9 cellular contexts compared by ENCODE assay signal in genomic region chr19:2478324-2478755, GRCh38. TPM values are rescaled to one million over a fixed set of nuclear protein-coding genes. Genes with fewer than 3 reads are reported as not detected.
DNase-seq lines count a peak whose midpoint lies in the region; ATAC-seq, FAIRE-seq and TF ChIP-seq lines count a peak whose summit lies in the region.
"Had no signal": no experiment of that assay in that cellular context is flagged by ENCODE, and none has a peak within 500 bp of the region (broad histone marks: within the 10 kb centered on the region; RNA-seq: fewer than 3 reads in every experiment).

No MANE protein-coding gene starts in this region.

- H4K8ac ChIP-seq in H1 (ENCODE audit: extremely low read depth, insufficient read depth, low read length): no peak overlapping the region; the same call in 1 of the 2 replicates

- H4K20me1 ChIP-seq in MM.1S (ENCODE audit: insufficient read depth, low read length) (peaks cover 17% of the 10 kb centered on the region), H1 (replicated peaks in 1 of 2; ENCODE audit: control insufficient read depth in 1 of 2, insufficient read depth in 2 of 2, low read length in 2 of 2) (peaks cover 12% of the 10 kb centered on the region in 2 experiments)

- peaks cover 27% of the 10 kb centered on the region for H3K4me1 Mint-ChIP-seq in activated CD4-positive, alpha-beta T cell treated with anti-CD3 and anti-CD28 coated beads, Interleukin-2, amount 10 ng/mL, durations not matched to agents 24 days and 14 days
- H3K4me1 Mint-ChIP-seq in mesothelial cell of epicardium: peaks cover 20% of the 10 kb centered on the region

- H3K79me1 ChIP-seq in H1 (ENCODE audit: low read depth, low read length): peaks cover 4% of the 10 kb centered on the region; the same call in 1 of the 2 replicates

- TF ChIP-seq CTCF in MM.1S (IDR thresholded peaks at IDR 0.05; ENCODE audit: low read length) (peak; percentile 27), H1 (IDR thresholded peaks at IDR 0.05; ENCODE audit: control extremely low read depth in 1 of 3, insufficient read depth in 1 of 3, low read depth in 1 of 3, low read length in 3 of 3) (peak in 1 of 3 experiments; percentile 9; a peak in 1 of 4 replicates), mesothelial cell of epicardium (IDR thresholded peaks at IDR 0.05; ENCODE audit: unreplicated experiment) (no peak)

- no peak overlapping the region for H4K91ac ChIP-seq in H1 (replicated peaks; ENCODE audit: insufficient read length, low read length)

- CTCF ChIA-PET in H1 (lab: Charles Lee; ENCODE audit: partially characterized antibody): interaction anchor here (0.5 to 8.0 kb wide), 19 partner anchors 14 to 1519 kb away, joined by 3 to 96 read pairs (median 4); no protein-coding TSS in a partner anchor

- H3K23me2 ChIP-seq in H1 (ENCODE audit: low read depth, low read length): peaks cover 22% of the 10 kb centered on the region; the same call in 1 of the 2 replicates

- H2AFZ ChIP-seq in MM.1S (ENCODE audit: low read length) (no peak overlapping the region), H1 (ENCODE audit: low read length) (no peak overlapping the region)

- no peak; a peak in 1 of 4 replicates for TF ChIP-seq RAD21 in H1 (IDR thresholded peaks at IDR 0.05 in 1 of 2, conservative IDR thresholded peaks at IDR 0.05 in 1 of 2; ENCODE audit: low read depth in 2 of 2, low read length in 2 of 2)

- H3K4me3 Mint-ChIP-seq in activated CD4-positive, alpha-beta T cell treated with anti-CD3 and anti-CD28 coated beads, Interleukin-2, amount 10 ng/mL, durations not matched to agents 24 days and 14 days: peak overlapping the region; percentile 100
- peak overlapping the region; percentile 95 for H3K4me3 Mint-ChIP-seq in mesothelial cell of epicardium

- no peak overlapping the region for H4K5ac ChIP-seq in H1 (ENCODE audit: insufficient read length, low read depth, low read length)

- intact Hi-C loops in activated CD4-positive, alpha-beta T cell treated with anti-CD3 and anti-CD28 coated beads, Interleukin-2, amount 10 ng/mL, durations not matched to agents 24 days and 14 days (cut with micrococcal nuclease): loop anchor here (2.0 kb wide), 1 partner anchor 74 kb away; no protein-coding TSS in a partner anchor

- peak overlapping the region; percentile 99 for H3K4me2 ChIP-seq in MM.1S (ENCODE audit: low read depth, low read length)
- peak overlapping the region; percentile 87 to 94 for H3K4me2 ChIP-seq in H1 (ENCODE audit: insufficient read depth in 1 of 2, low read depth in 2 of 2, low read length in 2 of 2)

- ATAC-seq in HG03354 (IDR thresholded peaks at IDR 0.05; ENCODE audit: poor library complexity, severe bottlenecking, unreplicated experiment) (no peak), HG03469 (IDR thresholded peaks at IDR 0.05; ENCODE audit: unreplicated experiment) (no peak)

- DNase-seq in DMS 273 treated with DMSO at 0.1 percent for 48 hours (lab: John Stamatoyannopoulos, UW) (peak; percentile 58), MM.1S (peak; percentile 66), H1 (ENCODE audit: low read depth in 1 of 2, low spot score in 2 of 2) (peak in 1 of 2 experiments; percentile 72), mesothelial cell of epicardium (ENCODE audit: low spot score in 2 of 2, unreplicated experiment in 2 of 2) (peak in 1 of 2 experiments; percentile 64), superior temporal gyrus (ENCODE audit: extremely low spot score) (peak; percentile 16)
- DNase-seq in activated CD4-positive, alpha-beta T cell treated with anti-CD3 and anti-CD28 coated beads, Interleukin-2, amount 10 ng/mL, durations not matched to agents 24 days and 14 days: peak; percentile 85

- H3K4me1 ChIP-seq in MM.1S (ENCODE audit: low read length): peaks cover 14% of the 10 kb centered on the region
- peaks cover 0 to 14% (median 13%) of the 10 kb centered on the region in 4 experiments; a peak in 6 of 7 replicates for H3K4me1 ChIP-seq in H1 (replicated peaks in 1 of 4; ENCODE audit: control insufficient read depth in 3 of 4, insufficient read depth in 4 of 4, low read length in 3 of 4)

- H2BK120ac ChIP-seq in H1 (replicated peaks; ENCODE audit: low read depth, low read length): no peak overlapping the region

- 2% methylated on average over 18 of the region's 18 CpGs; no CpG with 5 or more reads in 1 of the 2 experiments for WGBS in H1 (ENCODE audit: extremely low coverage in 1 of 2, insufficient coverage in 1 of 2, insufficient read length in 1 of 2, insufficient replicate concordance in 2 of 2, low coverage in 1 of 2, low lambda C conversion rate in 2 of 2, missing lambda C conversion rate in 1 of 2), 2 experiments

- H3K18ac ChIP-seq in H1 (ENCODE audit: extremely low read depth, low read length): no peak overlapping the region

- no peak for TF ChIP-seq POLR2A in H1 (IDR thresholded peaks at IDR 0.05; ENCODE audit: control extremely low read depth in 1 of 2, low read depth in 2 of 2, low read length in 2 of 2)

- H3K9me3 ChIP-seq in MM.1S (replicated peaks; ENCODE audit: insufficient read depth, low read length) (no peaks in the 10 kb centered on the region), H1 (ENCODE audit: insufficient read depth in 2 of 2, low read depth in 1 of 2, low read length in 1 of 2) (peaks cover 0 to 4% of the 10 kb centered on the region in 2 experiments; a peak in 2 of 4 replicates)

- peaks cover 55% of the 10 kb centered on the region for H3F3A ChIP-seq in MM.1S (ENCODE audit: insufficient read depth, low read length)

- H3K79me2 ChIP-seq in MM.1S (ENCODE audit: low read length) (peaks cover 42% of the 10 kb centered on the region), H1 (ENCODE audit: control insufficient read depth in 1 of 2, insufficient read depth in 2 of 2, low read length in 2 of 2) (peaks cover 0 to 7% of the 10 kb centered on the region in 2 experiments; a peak in 1 of 4 replicates)

- no peak overlapping the region for H3K23ac ChIP-seq in H1 (ENCODE audit: insufficient read length)

- peak overlapping the region; percentile 83 for H3K27ac ChIP-seq in MM.1S (ENCODE audit: low read length)
- no peak overlapping the region for H3K27ac ChIP-seq in H1 (ENCODE audit: low read depth, low read length)

- H2BK20ac ChIP-seq in H1 (ENCODE audit: low read length): no peak overlapping the region

- H3K14ac ChIP-seq in H1 (ENCODE audit: insufficient read length): no peak overlapping the region

- H3K9me2 ChIP-seq in MM.1S (replicated peaks; ENCODE audit: insufficient read depth, low read length): no peaks in the 10 kb centered on the region

- no peak overlapping the region for H2BK15ac ChIP-seq in H1 (ENCODE audit: low read length)

- H3K27ac Mint-ChIP-seq in activated CD4-positive, alpha-beta T cell treated with anti-CD3 and anti-CD28 coated beads, Interleukin-2, amount 10 ng/mL, durations not matched to agents 24 days and 14 days: peak overlapping the region; percentile 96
- H3K27ac Mint-ChIP-seq in mesothelial cell of epicardium: peak overlapping the region; percentile 98

- no peak for TF ChIP-seq EP300 in H1 (IDR thresholded peaks at IDR 0.05; ENCODE audit: borderline replicate concordance in 1 of 2, low read depth in 2 of 2, low read length in 2 of 2)

- H3K9ac ChIP-seq in MM.1S (ENCODE audit: low read length) (peak overlapping the region; percentile 88), H1 (replicated peaks in 1 of 4; ENCODE audit: extremely low read depth in 1 of 4, low read depth in 3 of 4, low read length in 3 of 4) (no peak overlapping the region)

- FAIRE-seq in H1 (lab: Jason Lieb, UNC): no peak
- FAIRE-seq: TTC549 had no signal

- POLR2A ChIA-PET in H1 (lab: Charles Lee; ENCODE audit: partially characterized antibody): interaction anchor here (0.6 to 9.2 kb wide), 26 partner anchors 10 to 1507 kb away, joined by 3 to 216 read pairs (median 4); partner anchors contain the start of genes EEF2 and LMNB2

- H2AK5ac ChIP-seq in H1 (ENCODE audit: low read depth, low read length): no peak overlapping the region

- H2BK5ac ChIP-seq in H1 (ENCODE audit: low read depth, low read length): no peak overlapping the region

- no peaks in the 10 kb centered on the region for H3K27me3 ChIP-seq in MM.1S (replicated peaks; ENCODE audit: insufficient read depth, low read length)
- H3K27me3 ChIP-seq in H1 (replicated peaks in 1 of 4; ENCODE audit: control insufficient read depth in 3 of 4, extremely low read depth in 1 of 4, insufficient read depth in 3 of 4, low read length in 3 of 4): peaks cover 10 to 40% (median 34%) of the 10 kb centered on the region in 4 experiments

- no peak overlapping the region for H3K4ac ChIP-seq in H1 (replicated peaks; ENCODE audit: insufficient read length, low read depth, low read length)

- no peak overlapping the region for H3K56ac ChIP-seq in H1 (replicated peaks; ENCODE audit: insufficient read length, low read depth, low read length)

- H3K4me3 ChIP-seq in MM.1S (ENCODE audit: low read length): peak overlapping the region; percentile 97
- peak overlapping the region; percentile 49 to 81 (median 56) for H3K4me3 ChIP-seq in H1 (ENCODE audit: extremely low read depth in 1 of 4, insufficient read depth in 2 of 4, low read depth in 3 of 4, low read length in 4 of 4)

- H3K36me3 Mint-ChIP-seq in activated CD4-positive, alpha-beta T cell treated with anti-CD3 and anti-CD28 coated beads, Interleukin-2, amount 10 ng/mL, durations not matched to agents 24 days and 14 days (ENCODE audit: low read depth): peaks cover 30% of the 10 kb centered on the region
- H3K36me3 Mint-ChIP-seq in mesothelial cell of epicardium: no peaks in the 10 kb centered on the region

- peaks cover 5% of the 10 kb centered on the region for H3K27me3 Mint-ChIP-seq in activated CD4-positive, alpha-beta T cell treated with anti-CD3 and anti-CD28 coated beads, Interleukin-2, amount 10 ng/mL, durations not matched to agents 24 days and 14 days
- no peaks in the 10 kb centered on the region for H3K27me3 Mint-ChIP-seq in mesothelial cell of epicardium (ENCODE audit: low read depth)

- no peak overlapping the region for H2BK12ac ChIP-seq in H1 (ENCODE audit: low read depth, low read length)

- 0 out of 2 replicates have a peak, but pooled peaks cover 2% of the 10 kb centered on the region for H3K36me3 ChIP-seq in MM.1S (replicated peaks; ENCODE audit: insufficient read depth, low read length)
- peaks cover 0 to 5% (median 0%) of the 10 kb centered on the region in 4 experiments; a peak in 1 of 8 replicates for H3K36me3 ChIP-seq in H1 (ENCODE audit: control insufficient read depth in 2 of 4, insufficient read depth in 4 of 4, low read length in 3 of 4)

- peaks cover 3% of the 10 kb centered on the region for H3K9me3 Mint-ChIP-seq in activated CD4-positive, alpha-beta T cell treated with anti-CD3 and anti-CD28 coated beads, Interleukin-2, amount 10 ng/mL, durations not matched to agents 24 days and 14 days
- peaks cover 4% of the 10 kb centered on the region for H3K9me3 Mint-ChIP-seq in mesothelial cell of epicardium

RNA-seq across cellular contexts. Expression of gene GADD45B, which starts 2.4 kb away (rescaled TPM):
- 101 and 102 TPM in 2 replicates for total RNA-seq in activated CD4-positive, alpha-beta T cell treated with anti-CD3 and anti-CD28 coated beads, Interleukin-2, amount 10 ng/mL, durations not matched to agents 24 days and 14 days
- 11.0 and 11.4 TPM in 2 replicates for total RNA-seq in H1 (2021; fragmentation: NEBNext Ultra II Directional; extraction: Animal tissue kit (Norgen Biotek cat#: 25700))
- polyA plus RNA-seq in H1 (2011; rRNA removed): 7.4 and 12.1 TPM in 2 replicates
- polyA plus RNA-seq in H1 (2011; cell fraction: cytosol; rRNA removed): 12.6 TPM
- 18.4 TPM for polyA plus RNA-seq in H1 (2011; cell fraction: nucleus; rRNA removed)
- polyA plus RNA-seq in H1 (2012, experiment 1 of 2): 4.8 to 6.5 TPM (median 5.8 TPM) in 4 replicates
- polyA plus RNA-seq in H1 (2012, experiment 2 of 2): 5.3 TPM
- 7.8 TPM for polyA plus RNA-seq in H1 (2013, experiment 1 of 2)
- 8.5 TPM for polyA plus RNA-seq in H1 (2013, experiment 2 of 2)
- 7.5 and 8.3 TPM in 2 replicates for polyA minus RNA-seq in H1 (2011; rRNA and poly(A)+ RNA removed)
- 13.9 TPM for polyA minus RNA-seq in H1 (2011; cell fraction: cytosol; rRNA and poly(A)+ RNA removed)
- 47.7 TPM for polyA minus RNA-seq in H1 (2011; cell fraction: nucleus; rRNA and poly(A)+ RNA removed)
- 80.0 to 84.4 TPM (median 84.1 TPM) in 3 replicates for total RNA-seq in mesothelial cell of epicardium

RNA-seq across cellular contexts. Expression of gene LMNB2, which starts 21.6 kb away (rescaled TPM):
- 120 TPM in 2 replicates for total RNA-seq in activated CD4-positive, alpha-beta T cell treated with anti-CD3 and anti-CD28 coated beads, Interleukin-2, amount 10 ng/mL, durations not matched to agents 24 days and 14 days
- 177 and 179 TPM in 2 replicates for total RNA-seq in H1 (2021; fragmentation: NEBNext Ultra II Directional; extraction: Animal tissue kit (Norgen Biotek cat#: 25700))
- 287 and 360 TPM in 2 replicates for polyA plus RNA-seq in H1 (2011; rRNA removed)
- 196 TPM for polyA plus RNA-seq in H1 (2011; cell fraction: cytosol; rRNA removed)
- 187 TPM for polyA plus RNA-seq in H1 (2011; cell fraction: nucleus; rRNA removed)
- polyA plus RNA-seq in H1 (2012, experiment 1 of 2): 154 to 165 TPM (median 162 TPM) in 4 replicates
- polyA plus RNA-seq in H1 (2012, experiment 2 of 2): 174 TPM
- polyA plus RNA-seq in H1 (2013, experiment 1 of 2): 97.9 TPM
- polyA plus RNA-seq in H1 (2013, experiment 2 of 2): 98.3 TPM
- 105 and 122 TPM in 2 replicates for polyA minus RNA-seq in H1 (2011; rRNA and poly(A)+ RNA removed)
- 69.9 TPM for polyA minus RNA-seq in H1 (2011; cell fraction: cytosol; rRNA and poly(A)+ RNA removed)
- polyA minus RNA-seq in H1 (2011; cell fraction: nucleus; rRNA and poly(A)+ RNA removed): 36.0 TPM
- 86.0 to 95.8 TPM (median 89.0 TPM) in 3 replicates for total RNA-seq in mesothelial cell of epicardium

RNA-seq across cellular contexts. Expression of gene TIMM13, which starts 51.0 kb away (rescaled TPM):
- total RNA-seq in activated CD4-positive, alpha-beta T cell treated with anti-CD3 and anti-CD28 coated beads, Interleukin-2, amount 10 ng/mL, durations not matched to agents 24 days and 14 days: 182 and 190 TPM in 2 replicates
- 275 and 277 TPM in 2 replicates for total RNA-seq in H1 (2021; fragmentation: NEBNext Ultra II Directional; extraction: Animal tissue kit (Norgen Biotek cat#: 25700))
- 270 and 410 TPM in 2 replicates for polyA plus RNA-seq in H1 (2011; rRNA removed)
- 254 TPM for polyA plus RNA-seq in H1 (2011; cell fraction: cytosol; rRNA removed)
- polyA plus RNA-seq in H1 (2011; cell fraction: nucleus; rRNA removed): 186 TPM
- 148 to 224 TPM (median 214 TPM) in 4 replicates for polyA plus RNA-seq in H1 (2012, experiment 1 of 2)
- polyA plus RNA-seq in H1 (2012, experiment 2 of 2): 148 TPM
- 160 TPM for polyA plus RNA-seq in H1 (2013, experiment 1 of 2)
- 179 TPM for polyA plus RNA-seq in H1 (2013, experiment 2 of 2)
- 17.5 and 28.6 TPM in 2 replicates for polyA minus RNA-seq in H1 (2011; rRNA and poly(A)+ RNA removed)
- 87.3 TPM for polyA minus RNA-seq in H1 (2011; cell fraction: cytosol; rRNA and poly(A)+ RNA removed)
- polyA minus RNA-seq in H1 (2011; cell fraction: nucleus; rRNA and poly(A)+ RNA removed): 60.6 TPM
- 101 to 110 TPM (median 102 TPM) in 3 replicates for total RNA-seq in mesothelial cell of epicardium
